ENCODE assay signal across 12 cellular contexts in the genomic region with DNA sequence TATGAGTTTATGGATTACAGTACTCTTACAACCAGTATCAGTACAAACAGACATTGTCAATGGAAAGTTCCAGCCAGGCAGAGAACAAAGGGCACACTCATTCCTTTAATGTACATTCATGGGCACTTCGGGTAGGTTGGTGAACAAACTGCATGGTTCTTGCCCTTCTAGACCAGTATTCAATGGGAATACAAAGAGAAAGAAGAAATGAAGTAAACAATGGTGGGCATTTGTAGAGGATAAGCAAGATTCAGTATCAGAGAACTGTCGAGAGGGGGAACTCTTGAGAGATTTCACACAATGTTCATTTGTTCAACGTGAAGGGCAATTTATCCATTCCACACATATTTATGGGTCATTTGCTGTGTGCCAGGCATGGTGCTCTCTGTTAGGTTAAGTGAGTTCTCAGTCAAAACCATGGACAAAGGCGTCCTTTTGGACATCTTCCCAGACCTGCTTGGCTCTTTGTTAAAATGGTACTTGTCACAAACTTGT.
DNase-seq lines count a peak whose midpoint lies in the region; ATAC-seq and TF ChIP-seq lines count a peak whose summit lies in the region.
"Had no signal": no experiment of that assay in that cellular context is flagged by ENCODE, and none has a peak within 500 bp of the region (broad histone marks: within the 10 kb centered on the region; RNA-seq: fewer than 3 reads in every experiment).

No MANE protein-coding gene starts in this region.

- DNase-seq in cardiac muscle cell (ENCODE audit: low read depth in 1 of 2, low spot score in 1 of 2) (peak in 1 of 2 donors; percentile 11), Right ventricle myocardium inferior (ENCODE audit: missing footprints) (no peak), NCI-H774 (lab: John Stamatoyannopoulos, UW) (peak; percentile 56), fibroblast of pulmonary artery (ENCODE audit: low read depth) (peak; percentile 8), upper lobe of right lung (no peak)
- no peak for DNase-seq in T-helper 2 cell treated with Interferon-gamma antibody and Interleukin-4, amounts not matched to agents 5 μg/mL and 100 μg/mL, for 36 hours (ENCODE audit: low spot score)
- DNase-seq: activated T-cell treated with anti-CD3 and anti-CD28 coated beads, Interleukin-2, amount 50 U/mL, for 48 hours; NCI-H1694 had no signal

- H3K4me1 ChIP-seq in cardiac muscle cell (ENCODE audit: low read depth) (no peaks in the 10 kb centered on the region), upper lobe of right lung (no peaks in the 10 kb centered on the region)

- H3K27me3 ChIP-seq in cardiac muscle cell: no peaks in the 10 kb centered on the region
- H3K27me3 ChIP-seq in upper lobe of right lung: no peaks in the 10 kb centered on the region

- H3K9me3 ChIP-seq in cardiac muscle cell (ENCODE audit: low read depth): no peaks in the 10 kb centered on the region
- no peaks in the 10 kb centered on the region for H3K9me3 ChIP-seq in upper lobe of right lung

- H3K4me1 Mint-ChIP-seq in T-helper 2 cell treated with Interferon-gamma antibody and Interleukin-4, amounts not matched to agents 5 μg/mL and 100 μg/mL, for 36 hours (ENCODE audit: low read depth): no peaks in the 10 kb centered on the region

- H3K9me3 Mint-ChIP-seq in T-helper 2 cell treated with Interferon-gamma antibody and Interleukin-4, amounts not matched to agents 5 μg/mL and 100 μg/mL, for 36 hours: no peaks in the 10 kb centered on the region
- H3K9me3 Mint-ChIP-seq: T-helper 1 cell treated with Interleukin-12 subunit alpha and Interleukin-12 subunit beta and Interleukin-4 antibody, amounts not matched to agents 30 μg/mL and 1 μg/mL, for 36 hours had no signal

- H3K27ac ChIP-seq in cardiac muscle cell (no peak overlapping the region), upper lobe of right lung (no peak overlapping the region)
- H3K27ac ChIP-seq: C4-2B had no signal

- no peaks in the 10 kb centered on the region for H3K27me3 Mint-ChIP-seq in T-helper 2 cell treated with Interferon-gamma antibody and Interleukin-4, amounts not matched to agents 5 μg/mL and 100 μg/mL, for 36 hours (ENCODE audit: low read depth)

- H3K27ac Mint-ChIP-seq in T-helper 2 cell treated with Interferon-gamma antibody and Interleukin-4, amounts not matched to agents 5 μg/mL and 100 μg/mL, for 36 hours: no peak overlapping the region
- H3K27ac Mint-ChIP-seq: T-helper 1 cell treated with Interleukin-12 subunit alpha and Interleukin-12 subunit beta and Interleukin-4 antibody, amounts not matched to agents 30 μg/mL and 1 μg/mL, for 36 hours had no signal

- no peak for ATAC-seq in Right ventricle myocardium inferior
- peak; percentile 65 for ATAC-seq in upper lobe of right lung
- no peak for ATAC-seq in HG03378 (IDR thresholded peaks at IDR 0.05; ENCODE audit: unreplicated experiment)
- no peak for ATAC-seq in GM18868 (IDR thresholded peaks at IDR 0.05; ENCODE audit: unreplicated experiment)

- no peak overlapping the region for H3K4me3 Mint-ChIP-seq in T-helper 2 cell treated with Interferon-gamma antibody and Interleukin-4, amounts not matched to agents 5 μg/mL and 100 μg/mL, for 36 hours
- H3K4me3 Mint-ChIP-seq: T-helper 1 cell treated with Interleukin-12 subunit alpha and Interleukin-12 subunit beta and Interleukin-4 antibody, amounts not matched to agents 30 μg/mL and 1 μg/mL, for 36 hours had no signal

- H3K36me3 Mint-ChIP-seq in T-helper 2 cell treated with Interferon-gamma antibody and Interleukin-4, amounts not matched to agents 5 μg/mL and 100 μg/mL, for 36 hours (ENCODE audit: low read depth): no peaks in the 10 kb centered on the region

- H3K36me3 ChIP-seq in cardiac muscle cell (no peaks in the 10 kb centered on the region), upper lobe of right lung (no peaks in the 10 kb centered on the region)

- TF ChIP-seq CTCF in cardiac muscle cell (IDR thresholded peaks at IDR 0.05; ENCODE audit: low read depth, low read length) (peak; percentile 27), fibroblast of pulmonary artery (IDR thresholded peaks at IDR 0.05; ENCODE audit: low read length, missing control alignments) (peak; percentile 19), upper lobe of right lung (IDR thresholded peaks at IDR 0.05) (peak; percentile 21)

- H3K4me3 ChIP-seq in cardiac muscle cell: no peak overlapping the region
- no peak overlapping the region for H3K4me3 ChIP-seq in fibroblast of pulmonary artery (replicated peaks; ENCODE audit: low read depth, low read length)
- no peak overlapping the region for H3K4me3 ChIP-seq in upper lobe of right lung

- intact Hi-C loops in Right ventricle myocardium inferior (cut with DNase I) (no loop called here), upper lobe of right lung (cut with DNase I) (no loop called here)

Comparison
In these comparisons a context has a peak if more than half of its experiments do, and no peak if none do; other contexts are left out.
1. DNase-seq: peak in NCI-H774 (single experiment) and fibroblast of pulmonary artery (single experiment); none in Right ventricle myocardium inferior (single experiment), upper lobe of right lung (single experiment) and T-helper 2 cell treated with Interferon-gamma antibody and Interleukin-4, amounts not matched to agents 5 μg/mL and 100 μg/mL, for 36 hours (single experiment).
2. Peak in every context shown above with its lines, with median percentiles within 50 percentile points of each other: CTCF ChIP-seq.